Comparison of ENCODE assay signal across 30 cellular contexts in the genomic region with DNA sequence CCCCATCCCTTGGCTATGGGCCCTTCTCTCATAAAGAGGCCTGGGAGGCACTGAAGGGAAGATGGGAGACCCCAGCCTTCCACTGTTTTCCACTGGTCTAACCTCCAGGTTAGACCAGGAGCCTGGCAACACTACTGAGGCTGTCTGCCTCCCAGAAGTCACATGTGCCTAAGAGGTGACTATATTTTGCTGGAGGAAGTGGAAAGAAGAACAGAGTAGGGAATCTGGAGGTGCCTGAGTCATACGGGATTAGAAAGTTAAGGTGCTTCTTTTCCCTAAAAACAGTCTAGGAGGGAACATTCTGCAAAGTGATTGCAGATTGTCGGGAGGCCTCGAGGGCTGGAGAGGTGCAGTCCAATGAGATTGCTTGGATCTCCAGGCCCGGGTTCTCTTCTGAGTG. TPM values are rescaled to one million over a fixed set of nuclear protein-coding genes. Genes with fewer than 3 reads are reported as not detected.
"Had no signal": no experiment of that assay in that cellular context is flagged by ENCODE, and none has a peak within 500 bp of the region (broad histone marks: within the 10 kb centered on the region; RNA-seq: fewer than 3 reads in every experiment).

No MANE protein-coding gene starts in this region.

- H3K36me3 Mint-ChIP-seq: immature natural killer cell; memory B cell; mesothelial cell of epicardium; naive B cell; natural killer cell treated with Interleukin-12 subunit alpha and Interleukin-12 subunit beta and Interleukin-15 and Interleukin-18, amount 100 ng/mL, for 72 hours; stimulated activated naive B cell treated with anti-CD40 and anti-IgM and Interleukin-4, amounts not matched to agents 10 μg/mL and 1 μg/mL and 100 μg/mL, for 72 hours had no signal

- H3K9me3 Mint-ChIP-seq: central memory CD8-positive, alpha-beta T cell; immature natural killer cell; memory B cell; mesothelial cell of epicardium; natural killer cell treated with Interleukin-12 subunit alpha and Interleukin-12 subunit beta and Interleukin-15 and Interleukin-18, amount 100 ng/mL, for 72 hours; neural crest cell; stimulated activated naive CD8-positive, alpha-beta T cell treated with anti-CD3 and anti-CD28 coated beads, Interleukin-15, Interleukin-2, amounts not matched to agents 100 ng/mL and 50 ng/mL, for 24 hours had no signal

- H3K27ac ChIP-seq: colonic mucosa, gastrocnemius medialis, psoas muscle, skin epidermis, spleen, suprapubic skin, transverse colon, upper lobe of right lung had no signal

- H3K4me3 ChIP-seq: colonic mucosa, gastrocnemius medialis, heart left ventricle, lung, mucosa of descending colon, psoas muscle, skin epidermis, spleen, suprapubic skin, transverse colon, upper lobe of right lung, uterus had no signal

- H3K4me1 Mint-ChIP-seq: central memory CD8-positive, alpha-beta T cell; immature natural killer cell; memory B cell; naive B cell; stimulated activated naive B cell treated with anti-CD40 and anti-IgM and Interleukin-4, amounts not matched to agents 10 μg/mL and 1 μg/mL and 100 μg/mL, for 72 hours had no signal

- ATAC-seq: gastrocnemius medialis; heart left ventricle; left colon; left ventricle myocardium superior; mucosa of descending colon; natural killer cell treated with Interleukin-12 subunit alpha and Interleukin-12 subunit beta and Interleukin-15 and Interleukin-18, amount 100 ng/mL, for 72 hours; psoas muscle; right cardiac atrium; stimulated activated naive B cell treated with anti-CD40 and anti-IgM and Interleukin-4, amounts not matched to agents 10 μg/mL and 1 μg/mL and 100 μg/mL, for 72 hours; upper lobe of right lung had no signal

- H3K36me3 ChIP-seq: colonic mucosa, gastrocnemius medialis, heart left ventricle, spleen, suprapubic skin, transverse colon, upper lobe of right lung, uterus had no signal

- H3K4me3 Mint-ChIP-seq: central memory CD8-positive, alpha-beta T cell; immature natural killer cell; memory B cell; mesothelial cell of epicardium; naive B cell; natural killer cell treated with Interleukin-12 subunit alpha and Interleukin-12 subunit beta and Interleukin-15 and Interleukin-18, amount 100 ng/mL, for 72 hours; neural crest cell; stimulated activated naive B cell treated with anti-CD40 and anti-IgM and Interleukin-4, amounts not matched to agents 10 μg/mL and 1 μg/mL and 100 μg/mL, for 72 hours; stimulated activated naive CD8-positive, alpha-beta T cell treated with anti-CD3 and anti-CD28 coated beads, Interleukin-15, Interleukin-2, amounts not matched to agents 100 ng/mL and 50 ng/mL, for 24 hours had no signal

- DNase-seq: colonic mucosa; dermis blood vessel endothelial cell; effector CD4-positive, alpha-beta T cell; foreskin fibroblast; gastrocnemius medialis; heart left ventricle; hippocampal formation; immature natural killer cell; islet precursor cell; kidney glomerular epithelial cell; left colon; left ventricle myocardium superior; mucosa of descending colon; naive B cell; psoas muscle; right cardiac atrium; spleen; stimulated activated naive B cell treated with anti-CD40 and anti-IgM and Interleukin-4, amounts not matched to agents 10 μg/mL and 1 μg/mL and 100 μg/mL, for 72 hours; transverse colon; upper lobe of right lung; uterus had no signal

- H3K27ac Mint-ChIP-seq: immature natural killer cell; memory B cell; mesothelial cell of epicardium; naive B cell; natural killer cell treated with Interleukin-12 subunit alpha and Interleukin-12 subunit beta and Interleukin-15 and Interleukin-18, amount 100 ng/mL, for 72 hours; stimulated activated naive B cell treated with anti-CD40 and anti-IgM and Interleukin-4, amounts not matched to agents 10 μg/mL and 1 μg/mL and 100 μg/mL, for 72 hours; stimulated activated naive CD8-positive, alpha-beta T cell treated with anti-CD3 and anti-CD28 coated beads, Interleukin-15, Interleukin-2, amounts not matched to agents 100 ng/mL and 50 ng/mL, for 24 hours had no signal

- H3K4me1 ChIP-seq: colonic mucosa, psoas muscle, suprapubic skin, upper lobe of right lung had no signal

- H3K9me3 ChIP-seq: colonic mucosa, gastrocnemius medialis, heart left ventricle, mucosa of descending colon, psoas muscle, spleen, suprapubic skin, transverse colon, upper lobe of right lung, uterus had no signal

- H3K27me3 ChIP-seq: colonic mucosa, gastrocnemius medialis, transverse colon, upper lobe of right lung, uterus had no signal

RNA-seq across cellular contexts. Expression of gene NFASC, which starts 4.6 kb away (rescaled TPM):
- polyA plus RNA-seq: immature natural killer cell had no signal
